ENCODE assay signal across 9 cellular contexts in the genomic region with DNA sequence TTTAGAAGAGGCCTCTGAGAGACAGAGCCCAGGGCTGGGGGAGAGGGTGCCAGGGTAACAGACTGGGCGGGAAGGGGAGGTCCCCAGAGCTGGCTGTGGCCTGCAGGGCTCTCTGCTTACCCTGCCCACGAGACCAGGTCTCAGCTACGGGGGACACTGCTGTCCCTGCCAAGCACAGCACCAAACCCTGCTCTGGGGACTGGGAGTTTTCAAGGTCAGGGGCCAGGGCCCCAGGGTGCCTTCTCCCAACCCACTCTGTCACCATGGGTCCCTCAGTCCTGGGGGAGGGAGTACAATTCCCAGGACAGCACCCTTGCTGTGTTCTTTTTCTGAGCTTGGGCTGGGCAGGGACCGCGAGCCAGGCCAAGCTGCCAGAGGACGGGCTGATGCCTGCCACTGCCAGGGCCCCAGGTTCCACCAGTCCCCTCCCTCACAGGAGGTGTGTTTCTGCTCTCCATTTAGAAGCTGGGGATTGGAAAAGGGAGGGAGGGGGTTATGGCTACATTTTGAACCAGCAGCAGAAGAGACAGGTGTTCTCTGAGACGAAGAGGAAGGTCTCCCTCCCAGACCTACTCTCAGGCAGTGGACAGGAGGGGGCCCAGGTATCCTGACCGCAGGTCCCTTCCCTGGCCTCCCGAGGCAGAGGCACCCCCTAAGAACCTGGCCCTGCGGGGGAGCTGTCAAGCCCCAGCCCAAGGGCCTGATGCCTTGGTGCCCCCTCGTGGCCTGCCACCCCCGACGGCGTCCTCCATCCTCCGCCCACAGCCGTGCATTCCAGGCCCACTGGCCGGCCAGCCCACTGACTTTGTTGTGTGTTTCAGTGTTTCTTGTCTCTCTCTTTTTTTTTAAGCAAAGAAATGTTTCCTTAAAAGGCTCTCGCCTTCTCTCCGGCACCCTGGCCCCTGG.
DNase-seq lines count a peak whose midpoint lies in the region; ATAC-seq and TF ChIP-seq lines count a peak whose summit lies in the region.
"Had no signal": no experiment of that assay in that cellular context is flagged by ENCODE, and none has a peak within 500 bp of the region (broad histone marks: within the 10 kb centered on the region; RNA-seq: fewer than 3 reads in every experiment).

No MANE protein-coding gene starts in this region.

- H3K27me3 ChIP-seq in Peyer's patch (no peaks in the 10 kb centered on the region), muscle layer of colon (ENCODE audit: control insufficient read depth in 1 of 2, insufficient read depth in 2 of 2, low read length in 2 of 2) (no peaks in the 10 kb centered on the region), tibial artery (no peaks in the 10 kb centered on the region)

- peak overlapping the region; percentile 93 for H3K9ac ChIP-seq in muscle layer of colon (ENCODE audit: low read length)

- no peak for TF ChIP-seq CTCF in Peyer's patch (IDR thresholded peaks at IDR 0.05)
- TF ChIP-seq CTCF in fibroblast of pulmonary artery (IDR thresholded peaks at IDR 0.05; ENCODE audit: low read length, missing control alignments), result peak; percentile 11
- peak in 1 of 2 experiments; percentile 32 for TF ChIP-seq CTCF in tibial artery (IDR thresholded peaks at IDR 0.05)

- H3K9me3 ChIP-seq in Peyer's patch (no peaks in the 10 kb centered on the region), muscle layer of colon (ENCODE audit: low read length) (no peaks in the 10 kb centered on the region), tibial artery (no peaks in the 10 kb centered on the region)

- intact Hi-C loops in tibial artery (cut with DNase I; ENCODE audit: low total_unique reads), result no loop called here

- H3K4me3 ChIP-seq in Peyer's patch (no peak overlapping the region), fibroblast of pulmonary artery (replicated peaks; ENCODE audit: low read depth, low read length) (no peak overlapping the region), muscle layer of colon (ENCODE audit: low read depth in 1 of 2, low read length in 2 of 2) (peak overlapping the region in 1 of 2 donors; percentile 36), tibial artery (peak overlapping the region; percentile 26 to 44)

- no peaks in the 10 kb centered on the region for H3K36me3 ChIP-seq in Peyer's patch
- peaks cover 34% of the 10 kb centered on the region for H3K36me3 ChIP-seq in muscle layer of colon (ENCODE audit: insufficient read depth, low read length)
- H3K36me3 ChIP-seq in tibial artery, result peaks cover 24 to 47% (median 29%) of the 10 kb centered on the region in 3 donors

- DNase-seq in Peyer's patch (no peak), fibroblast of pulmonary artery (ENCODE audit: low read depth) (peak; percentile 34), tibial artery (peak; percentile 72 to 94), DMS79 treated with DMSO at 0.1 percent for 48 hours (lab: John Stamatoyannopoulos, UW) (no peak)
- DNase-seq: activated T-cell treated with anti-CD3 and anti-CD28 coated beads for 4 hours had no signal

- H3K27ac ChIP-seq in Peyer's patch, result peak overlapping the region; percentile 8 to 92 (median 46)
- peak overlapping the region; percentile 97 for H3K27ac ChIP-seq in muscle layer of colon (ENCODE audit: low read depth, low read length)
- H3K27ac ChIP-seq in tibial artery, result peak overlapping the region; percentile 95 to 98

- TF ChIP-seq POLR2A in Peyer's patch (IDR thresholded peaks at IDR 0.05), result no peak

- peaks cover 0 to 48% (median 0%) of the 10 kb centered on the region in 4 donors for H3K4me1 ChIP-seq in Peyer's patch
- H3K4me1 ChIP-seq in muscle layer of colon (ENCODE audit: insufficient read depth, low read length), result peaks cover 99% of the 10 kb centered on the region
- H3K4me1 ChIP-seq in tibial artery, result peaks cover 17 to 100% (median 99%) of the 10 kb centered on the region in 4 donors

- no peak for ATAC-seq in GM19463 (IDR thresholded peaks at IDR 0.05; ENCODE audit: unreplicated experiment)
- ATAC-seq in HG03108 (IDR thresholded peaks at IDR 0.05; ENCODE audit: unreplicated experiment), result no peak
- no peak for ATAC-seq in GM21515 (IDR thresholded peaks at IDR 0.05; ENCODE audit: unreplicated experiment)

Comparison
In these comparisons a context has a peak if more than half of its experiments do, and no peak if none do; other contexts are left out.
1. DNase-seq: peak in fibroblast of pulmonary artery (single experiment) and tibial artery (2 of 2); none in Peyer's patch (0 of 3) and DMS79 treated with DMSO at 0.1 percent for 48 hours (single experiment).
2. H3K27ac ChIP-seq: peak in every context shown above with its lines; median percentile 97 in muscle layer of colon; 96 in tibial artery; 46 in Peyer's patch.
3. H3K4me3 ChIP-seq: peak in tibial artery (2 of 2); none in Peyer's patch (0 of 4) and fibroblast of pulmonary artery (single experiment).